ENCODE assay signal across 26 cellular contexts in genomic region chr5:56808211-56808610, GRCh38.
"Had no signal": no experiment of that assay in that cellular context is flagged by ENCODE, and none has a peak within 500 bp of the region (broad histone marks: within the 10 kb centered on the region; RNA-seq: fewer than 3 reads in every experiment).

No MANE protein-coding gene starts in this region.

- H3K27ac Mint-ChIP-seq: dendritic cell treated with granulocyte-macrophage colony-stimulating factor and Interleukin-4, amounts not matched to agents 40 ng/mL and 50 ng/mL, for 4 days; effector memory CD8-positive, alpha-beta T cell; endodermal cell; immature natural killer cell had no signal

- ATAC-seq: effector memory CD8-positive, alpha-beta T cell; esophagus mucosa; gastrocnemius medialis; left lung; left ventricle myocardium superior; lower lobe of right lung had no signal

- DNase-seq: colonic mucosa; cortex of kidney; effector CD8-positive, alpha-beta T cell; effector memory CD8-positive, alpha-beta T cell; endodermal cell; erythroblast; esophagus squamous epithelium; foreskin fibroblast; foreskin melanocyte; gastrocnemius medialis; glutamatergic neuron; head of caudate nucleus; hypothalamus; immature natural killer cell; islet precursor cell; kidney; kidney glomerular epithelial cell; left lung; left ventricle myocardium superior; lower lobe of right lung; mesendoderm; midbrain had no signal

- H3K4me1 ChIP-seq: gastrocnemius medialis, left lung, lower lobe of right lung had no signal

- H3K27ac ChIP-seq: colonic mucosa, epithelial cell of prostate, esophagus squamous epithelium, gastrocnemius medialis, hepatocyte, left lung, lower lobe of right lung had no signal

- H3K36me3 ChIP-seq: colonic mucosa, esophagus squamous epithelium, gastrocnemius medialis, left lung, lower lobe of right lung had no signal

- H3K27me3 Mint-ChIP-seq: dendritic cell treated with granulocyte-macrophage colony-stimulating factor and Interleukin-4, amounts not matched to agents 40 ng/mL and 50 ng/mL, for 4 days had no signal

- H3K79me2 ChIP-seq: hepatocyte had no signal

- H3K4me2 ChIP-seq: hepatocyte had no signal

- H3K4me3 Mint-ChIP-seq: dendritic cell treated with granulocyte-macrophage colony-stimulating factor and Interleukin-4, amounts not matched to agents 40 ng/mL and 50 ng/mL, for 4 days; effector memory CD8-positive, alpha-beta T cell; endodermal cell; immature natural killer cell had no signal

- H3K36me3 Mint-ChIP-seq: immature natural killer cell had no signal

- H3K4me3 ChIP-seq: colonic mucosa, esophagus squamous epithelium, gastrocnemius medialis, hepatocyte, left lung, lower lobe of right lung had no signal

- H3K27me3 ChIP-seq: colonic mucosa, esophagus squamous epithelium, gastrocnemius medialis, hepatocyte, left lung had no signal

- H3K9me3 Mint-ChIP-seq: dendritic cell treated with granulocyte-macrophage colony-stimulating factor and Interleukin-4, amounts not matched to agents 40 ng/mL and 50 ng/mL, for 4 days; effector memory CD8-positive, alpha-beta T cell; endodermal cell; immature natural killer cell had no signal

- H3K9me3 ChIP-seq: colonic mucosa, esophagus squamous epithelium, gastrocnemius medialis, left lung, lower lobe of right lung had no signal

- H2AFZ ChIP-seq: hepatocyte had no signal
